Comparison of ENCODE assay signal across 8 cellular contexts in the genomic region with DNA sequence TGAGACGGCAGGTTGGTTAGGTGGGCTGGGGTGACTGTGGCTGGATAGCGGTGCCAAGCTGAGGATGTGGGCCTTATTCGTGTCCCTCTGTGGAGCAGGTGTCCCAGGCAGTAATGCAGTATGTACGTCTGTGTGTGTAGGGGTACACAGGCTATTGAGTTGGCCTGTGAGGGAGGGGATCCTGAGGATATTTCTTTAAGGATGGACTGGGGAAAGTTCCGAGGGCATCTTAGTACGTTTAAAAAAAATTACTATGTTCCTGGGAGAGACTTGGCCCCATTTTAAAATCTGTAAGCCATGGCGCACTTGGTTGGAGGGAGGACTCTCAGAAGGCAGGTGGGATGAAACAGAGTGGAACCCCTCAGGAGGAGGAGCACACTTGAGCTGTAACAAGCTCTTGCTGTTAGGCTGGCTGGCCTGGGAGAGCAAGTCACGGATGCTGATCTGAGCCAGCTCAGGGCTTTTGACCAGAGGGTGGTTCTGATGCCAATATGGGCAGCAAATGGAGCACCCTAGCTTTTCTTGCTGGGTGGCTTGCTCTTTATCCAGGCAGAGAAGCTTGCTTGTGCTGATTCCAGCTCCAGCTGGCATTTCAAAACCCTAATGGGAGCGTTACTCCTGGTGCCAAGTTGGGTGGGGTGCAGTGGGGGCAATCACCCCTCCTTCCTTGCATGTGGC. TPM values are rescaled to one million over a fixed set of nuclear protein-coding genes. Genes with fewer than 3 reads are reported as not detected.
DNase-seq lines count a peak whose midpoint lies in the region; ATAC-seq, FAIRE-seq and TF ChIP-seq lines count a peak whose summit lies in the region.

No MANE protein-coding gene starts in this region.

- DNase-seq in activated naive CD4-positive, alpha-beta T cell treated with anti-CD3 and anti-CD28 coated beads for 36 hours: peak; percentile 31
- DNase-seq in activated naive CD4-positive, alpha-beta T cell treated with anti-CD3 and anti-CD28 coated beads, Interleukin-2, amount 50 U/mL, for 16 hours: no peak
- DNase-seq in chondrocyte (ENCODE audit: low spot score) (no peak), lung (ENCODE audit: low spot score) (no peak), testis (peak; percentile 57), SKM-1 treated with dmso at 0.1 percent for 144 hours (lab: John Stamatoyannopoulos, UW; ENCODE audit: unreplicated experiment) (no peak), H54 (ENCODE audit: insufficient read length, low spot score) (no peak)

- peak overlapping the region; percentile 81 for H3K9ac ChIP-seq in OCI-LY1 (ENCODE audit: low read length)

- H3F3A ChIP-seq in OCI-LY1 (ENCODE audit: insufficient read depth, low read length): no peaks in the 10 kb centered on the region

- H3K27me3 ChIP-seq in OCI-LY1 (ENCODE audit: insufficient read depth, low read length): no peaks in the 10 kb centered on the region
- no peaks in the 10 kb centered on the region for H3K27me3 ChIP-seq in lung (ENCODE audit: control insufficient read depth, insufficient read depth)
- no peaks in the 10 kb centered on the region for H3K27me3 ChIP-seq in testis

- H3K36me3 ChIP-seq in OCI-LY1 (ENCODE audit: insufficient read depth, low read length) (no peaks in the 10 kb centered on the region), lung (ENCODE audit: control insufficient read depth in 2 of 2, insufficient read depth in 2 of 2, low read length in 2 of 2) (no peaks in the 10 kb centered on the region), testis (ENCODE audit: low read depth, missing control alignments) (no peaks in the 10 kb centered on the region)

- intact Hi-C loops in activated naive CD4-positive, alpha-beta T cell treated with anti-CD3 and anti-CD28 coated beads for 36 hours (cut with micrococcal nuclease): no loop called here
- intact Hi-C loops in testis (cut with DNase I; ENCODE audit: low total_unique reads): no loop called here

- H3K27ac ChIP-seq in OCI-LY1 (ENCODE audit: low read depth, low read length, poor library complexity, severe bottlenecking) (peak overlapping the region; percentile 55), lung (ENCODE audit: low read depth in 1 of 2, low read length in 1 of 2) (peak overlapping the region in 1 of 2 donors; percentile 95), testis (peak overlapping the region; percentile 89 to 95)

- TF ChIP-seq CTCF in OCI-LY1 (IDR thresholded peaks at IDR 0.05; ENCODE audit: low read length) (no peak), chondrocyte (IDR thresholded peaks at IDR 0.05) (no peak), lung (IDR thresholded peaks at IDR 0.05; ENCODE audit: control extremely low read depth, extremely low read depth) (no peak), testis (IDR thresholded peaks at IDR 0.05) (no peak)

- no peak overlapping the region for H2AFZ ChIP-seq in OCI-LY1 (ENCODE audit: low read length)

- TF ChIP-seq POLR2A in testis (IDR thresholded peaks at IDR 0.05) (no peak), H54 (IDR thresholded peaks at IDR 0.05; ENCODE audit: low read depth, low read length) (no peak)

- CTCF ChIA-PET in activated naive CD4-positive, alpha-beta T cell treated with anti-CD3 and anti-CD28 coated beads for 36 hours (lab: Charles Lee): interaction anchor here (7.0 kb wide), 1 partner anchor 9 kb away, joined by 27 read pairs; no protein-coding TSS in a partner anchor

- H3K9me3 ChIP-seq in OCI-LY1 (ENCODE audit: low read length): no peaks in the 10 kb centered on the region
- H3K9me3 ChIP-seq in lung (ENCODE audit: control insufficient read depth in 2 of 2, insufficient read depth in 1 of 2, low read length in 1 of 2): no peaks in the 10 kb centered on the region
- H3K9me3 ChIP-seq in testis: no peaks in the 10 kb centered on the region

- no peaks in the 10 kb centered on the region for H3K9me3 Mint-ChIP-seq in activated naive CD4-positive, alpha-beta T cell treated with anti-CD3 and anti-CD28 coated beads for 36 hours
- no peaks in the 10 kb centered on the region for H3K9me3 Mint-ChIP-seq in chondrocyte (ENCODE audit: low read depth)

- no peaks in the 10 kb centered on the region for H3K27me3 Mint-ChIP-seq in activated naive CD4-positive, alpha-beta T cell treated with anti-CD3 and anti-CD28 coated beads for 36 hours (ENCODE audit: low read depth)
- H3K27me3 Mint-ChIP-seq in chondrocyte (ENCODE audit: low read depth): no peaks in the 10 kb centered on the region

- peaks cover 24% of the 10 kb centered on the region for H3K79me2 ChIP-seq in OCI-LY1 (ENCODE audit: insufficient read depth, low read length)

- ATAC-seq in lung (ENCODE audit: insufficient read depth, low FRiP score): no peak

- H3K4me2 ChIP-seq in OCI-LY1 (ENCODE audit: low read length): peak overlapping the region; percentile 87

- 6 to 13% methylated on average over 9 of the region's 9 CpGs for WGBS in lung, 2 donors
- WGBS in testis, 2 donors: 2 to 5% methylated on average over 9 of the region's 9 CpGs

- peak overlapping the region; percentile 90 for H3K4me3 Mint-ChIP-seq in activated naive CD4-positive, alpha-beta T cell treated with anti-CD3 and anti-CD28 coated beads for 36 hours
- H3K4me3 Mint-ChIP-seq in chondrocyte (ENCODE audit: unreplicated experiment): peak overlapping the region; percentile 99

- H3K36me3 Mint-ChIP-seq in activated naive CD4-positive, alpha-beta T cell treated with anti-CD3 and anti-CD28 coated beads for 36 hours (ENCODE audit: low read depth): no peaks in the 10 kb centered on the region
- peaks cover 8% of the 10 kb centered on the region for H3K36me3 Mint-ChIP-seq in chondrocyte (ENCODE audit: low read depth)

- H3K9me2 ChIP-seq in OCI-LY1 (ENCODE audit: low read depth, low read length): no peaks in the 10 kb centered on the region

- peak overlapping the region; percentile 87 for H3K4me3 ChIP-seq in OCI-LY1 (ENCODE audit: low read depth, low read length, poor library complexity, severe bottlenecking)
- H3K4me3 ChIP-seq in lung: peak overlapping the region; percentile 98
- peak overlapping the region; percentile 95 to 97 for H3K4me3 ChIP-seq in testis

- H3K4me1 ChIP-seq in OCI-LY1 (ENCODE audit: insufficient read depth, low read length, severe bottlenecking) (peaks cover 25% of the 10 kb centered on the region), lung (ENCODE audit: control insufficient read depth in 2 of 2, insufficient read depth in 2 of 2, low read length in 2 of 2) (peaks cover 2 to 7% of the 10 kb centered on the region in 2 donors), testis (peaks cover 12% of the 10 kb centered on the region)

- no peak for FAIRE-seq in H54 (lab: Jason Lieb, UNC)

- H4K20me1 ChIP-seq in OCI-LY1 (ENCODE audit: insufficient read depth, low read length): no peaks in the 10 kb centered on the region

- peak overlapping the region; percentile 83 for H3K27ac Mint-ChIP-seq in activated naive CD4-positive, alpha-beta T cell treated with anti-CD3 and anti-CD28 coated beads for 36 hours
- peak overlapping the region; percentile 95 for H3K27ac Mint-ChIP-seq in chondrocyte (ENCODE audit: unreplicated experiment)

- H3K4me1 Mint-ChIP-seq in activated naive CD4-positive, alpha-beta T cell treated with anti-CD3 and anti-CD28 coated beads for 36 hours (ENCODE audit: low read depth): peaks cover 44% of the 10 kb centered on the region
- H3K4me1 Mint-ChIP-seq in chondrocyte (ENCODE audit: low read depth): peaks cover 52% of the 10 kb centered on the region

RNA-seq across cellular contexts. Expression of a gene that starts 0.8 kb away (rescaled TPM):
- total RNA-seq in activated naive CD4-positive, alpha-beta T cell treated with anti-CD3 and anti-CD28 coated beads for 36 hours: 10 to 100 TPM; 10.5 to 11.8 TPM
- 95.3 to 97.1 TPM (median 95.8 TPM) in 3 replicates for total RNA-seq in chondrocyte
- total RNA-seq in lung: 10 to 100 TPM; 42.7 to 47.6 TPM
- 10 to 100 TPM; 19.1 to 52.3 TPM for polyA plus RNA-seq in lung
- total RNA-seq in testis: 100 to 1,000 TPM; 113 to 165 TPM
- 72.4 TPM for polyA plus RNA-seq in testis (ENCODE audit: insufficient read depth, low read depth, low replicate concordance)

RNA-seq across cellular contexts. Expression of a gene that starts 30.1 kb away (rescaled TPM):
- total RNA-seq in activated naive CD4-positive, alpha-beta T cell treated with anti-CD3 and anti-CD28 coated beads for 36 hours: 1 to 10 TPM; 8.7 to 9.4 TPM
- 4.0 to 11.1 TPM (median 4.7 TPM) in 3 replicates for total RNA-seq in chondrocyte
- 10 to 100 TPM; 11.3 to 27.0 TPM for total RNA-seq in lung
- 10 to 100 TPM; 10.8 to 16.8 TPM for polyA plus RNA-seq in lung
- 1 to 10 TPM; 5.6 to 9.8 TPM for total RNA-seq in testis
- 4.4 TPM for polyA plus RNA-seq in testis (ENCODE audit: insufficient read depth, low read depth, low replicate concordance)

RNA-seq across cellular contexts. Expression of a gene that starts 30.3 kb away (rescaled TPM):
- 1 to 10 TPM; 3.9 TPM for total RNA-seq in activated naive CD4-positive, alpha-beta T cell treated with anti-CD3 and anti-CD28 coated beads for 36 hours
- 12.1 to 16.5 TPM (median 13.6 TPM) in 3 replicates for total RNA-seq in chondrocyte
- 10 to 100 TPM in 1 of 2 donors, 1 to 10 TPM in 1; 9.9 to 12.2 TPM for total RNA-seq in lung
- polyA plus RNA-seq in lung: 1 to 10 TPM; 6.7 to 9.6 TPM
- 10 to 100 TPM; 10.8 to 10.9 TPM for total RNA-seq in testis
- 25.2 TPM for polyA plus RNA-seq in testis (ENCODE audit: insufficient read depth, low read depth, low replicate concordance)

Comparison
In these comparisons a context has a peak if more than half of its experiments do, and no peak if none do; other contexts are left out.
1. DNase-seq: peak in activated naive CD4-positive, alpha-beta T cell treated with anti-CD3 and anti-CD28 coated beads for 36 hours (single experiment) and testis (single experiment); none in activated naive CD4-positive, alpha-beta T cell treated with anti-CD3 and anti-CD28 coated beads, Interleukin-2, amount 50 U/mL, for 16 hours (single experiment), chondrocyte (single experiment), lung (single experiment), SKM-1 treated with dmso at 0.1 percent for 144 hours (single experiment) and H54 (single experiment).
2. Peak in every context shown above with its lines, with median percentiles within 50 percentile points of each other: H3K4me3 ChIP-seq.